Comparison of ENCODE assay signal across 21 cellular contexts in the genomic region with DNA sequence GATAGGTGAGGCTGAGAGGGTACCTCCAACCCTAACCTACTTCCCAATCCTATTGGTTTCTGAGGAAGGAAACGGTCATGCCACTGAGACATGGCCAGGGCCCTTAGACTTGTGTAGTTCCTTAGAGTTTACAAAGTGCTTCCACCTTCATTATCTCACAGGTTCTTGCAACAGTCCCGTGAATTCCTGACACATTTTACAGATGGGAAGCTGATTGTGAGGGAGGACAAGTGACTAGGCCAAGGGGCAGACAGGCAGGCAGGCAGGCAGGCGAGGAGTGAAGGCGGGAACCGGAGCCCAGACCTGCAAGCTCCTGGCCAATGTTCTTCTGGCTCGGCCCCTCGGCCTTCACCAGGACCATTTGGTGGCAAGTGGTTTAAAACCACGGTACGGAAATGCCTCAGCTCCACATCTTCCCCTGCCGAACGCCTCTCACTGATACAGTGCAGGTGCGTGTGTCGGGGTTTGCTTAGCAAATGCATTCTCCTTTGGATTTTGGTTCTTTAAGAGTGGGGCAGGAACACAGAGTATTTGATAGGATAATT.
"Had no signal": no experiment of that assay in that cellular context is flagged by ENCODE, and none has a peak within 500 bp of the region (broad histone marks: within the 10 kb centered on the region; RNA-seq: fewer than 3 reads in every experiment).

No MANE protein-coding gene starts in this region.

- DNase-seq: IMR-90, Kasumi-1, MM.1S, NCI-H1092 treated with DMSO at 0.1 percent for 48 hours, NCI-H1436, NCI-H187, NCI-H2029, NCI-H2081 treated with DMSO at 0.1 percent for 48 hours, NCI-H2171, NCI-H226, NCI-H446, NCI-H510A, NCI-H524 treated with DMSO at 0.1 percent for 48 hours, NCI-H69, NCI-H774, Right ventricle myocardium superior, RPMI8226, SIG-M5 had no signal

- H3K27me3 ChIP-seq: SJSA1 had no signal

- H3K9ac ChIP-seq: KMS-11 had no signal

- H3K36me3 ChIP-seq: SJSA1 had no signal

- H3K4me2 ChIP-seq: KMS-11 had no signal

- H3K9me3 ChIP-seq: SJSA1 had no signal

- H3K4me3 ChIP-seq: SJSA1, SK-N-MC had no signal

- H3K27ac ChIP-seq: KMS-11, SJSA1, SK-N-MC had no signal
